Comparison of ENCODE assay signal across 9 cellular contexts in genomic region chr2:201795608-201796477, GRCh38. TPM values are rescaled to one million over a fixed set of nuclear protein-coding genes. Genes with fewer than 3 reads are reported as not detected.
DNase-seq lines count a peak whose midpoint lies in the region; ATAC-seq, FAIRE-seq and TF ChIP-seq lines count a peak whose summit lies in the region.
"Had no signal": no experiment of that assay in that cellular context is flagged by ENCODE, and none has a peak within 500 bp of the region (broad histone marks: within the 10 kb centered on the region; RNA-seq: fewer than 3 reads in every experiment).

No MANE protein-coding gene starts in this region.

- H3K4me3 ChIP-seq in bronchial epithelial cell (ENCODE audit: low read depth, low read length) (no peak overlapping the region), left lung (no peak overlapping the region)

- CTCF ChIA-PET in activated CD4-positive, alpha-beta memory T cell treated with anti-CD3 and anti-CD28 coated beads for 36 hours (lab: Charles Lee), result interaction anchor here (0.6 kb wide), 1 partner anchor 63 kb away, joined by 4 read pairs; no protein-coding TSS in a partner anchor
- CTCF ChIA-PET in activated CD4-positive, alpha-beta memory T cell treated with anti-CD3 and anti-CD28 coated beads, Interleukin-2, amount 10 ng/mL, durations not matched to agents 7 days and 5 days (lab: Charles Lee), result no interaction called here

- ATAC-seq in left lung, result peak; percentile 79

- no peaks in the 10 kb centered on the region for H3K36me3 Mint-ChIP-seq in activated CD4-positive, alpha-beta memory T cell treated with anti-CD3 and anti-CD28 coated beads for 36 hours
- H3K36me3 Mint-ChIP-seq in activated CD4-positive, alpha-beta memory T cell treated with anti-CD3 and anti-CD28 coated beads, Interleukin-2, amount 10 ng/mL, durations not matched to agents 7 days and 5 days (ENCODE audit: low read depth), result no peaks in the 10 kb centered on the region
- no peaks in the 10 kb centered on the region for H3K36me3 Mint-ChIP-seq in activated T-cell treated with anti-CD3 and anti-CD28 coated beads, Interleukin-2, amount 50 U/mL, for 24 hours (ENCODE audit: low read depth)
- H3K36me3 Mint-ChIP-seq: activated naive CD8-positive, alpha-beta T cell had no signal

- no peak overlapping the region for H3K27ac ChIP-seq in left lung

- no peaks in the 10 kb centered on the region for H3K27me3 ChIP-seq in bronchial epithelial cell (ENCODE audit: control insufficient read depth, insufficient read depth, low read length)
- H3K27me3 ChIP-seq in left lung, result no peaks in the 10 kb centered on the region

- H3K4me1 ChIP-seq in left lung, result peaks cover 0 to 3% of the 10 kb centered on the region in 2 donors

- H3K4me1 Mint-ChIP-seq in activated CD4-positive, alpha-beta memory T cell treated with anti-CD3 and anti-CD28 coated beads for 36 hours (ENCODE audit: low read depth), result no peaks in the 10 kb centered on the region
- H3K4me1 Mint-ChIP-seq in activated CD4-positive, alpha-beta memory T cell treated with anti-CD3 and anti-CD28 coated beads, Interleukin-2, amount 10 ng/mL, durations not matched to agents 7 days and 5 days, result no peaks in the 10 kb centered on the region
- no peaks in the 10 kb centered on the region for H3K4me1 Mint-ChIP-seq in activated T-cell treated with anti-CD3 and anti-CD28 coated beads, Interleukin-2, amount 50 U/mL, for 24 hours (ENCODE audit: low read depth)

- FAIRE-seq in bronchial epithelial cell (lab: Jason Lieb, UNC), result peak; percentile 94

- intact Hi-C loops in activated CD4-positive, alpha-beta memory T cell treated with anti-CD3 and anti-CD28 coated beads for 36 hours (cut with micrococcal nuclease), result loop anchor here (1.0 kb wide), 1 partner anchor 382 kb away; no protein-coding TSS in a partner anchor
- intact Hi-C loops in left lung (cut with DNase I), result loop anchor here in 1 of 2 donors (10.0 kb wide), 1 partner anchor 379 kb away; no protein-coding TSS in a partner anchor

- peak; percentile 11 for DNase-seq in activated CD4-positive, alpha-beta memory T cell treated with anti-CD3 and anti-CD28 coated beads for 36 hours
- DNase-seq in activated CD4-positive, alpha-beta memory T cell treated with anti-CD3 and anti-CD28 coated beads, Interleukin-2, amount 10 ng/mL, durations not matched to agents 7 days and 5 days, result no peak
- DNase-seq in NCI-H2227 (lab: John Stamatoyannopoulos, UW; ENCODE audit: unreplicated experiment) (peak; percentile 50), bronchial epithelial cell (ENCODE audit: low read depth) (peak; percentile 42), left lung (no peak), NCI-H1048 (lab: John Stamatoyannopoulos, UW) (no peak)
- no peak for DNase-seq in activated T-cell treated with anti-CD3 and anti-CD28 coated beads, Interleukin-2, amount 50 U/mL, for 24 hours
- DNase-seq in activated effector memory CD4-positive, alpha-beta T cell treated with Interleukin-2 at 50 U/mL for 16 hours, result no peak

- no peak overlapping the region for H3K4me3 Mint-ChIP-seq in activated CD4-positive, alpha-beta memory T cell treated with anti-CD3 and anti-CD28 coated beads for 36 hours
- H3K4me3 Mint-ChIP-seq in activated CD4-positive, alpha-beta memory T cell treated with anti-CD3 and anti-CD28 coated beads, Interleukin-2, amount 10 ng/mL, durations not matched to agents 7 days and 5 days, result no peak overlapping the region
- H3K4me3 Mint-ChIP-seq in activated T-cell treated with anti-CD3 and anti-CD28 coated beads, Interleukin-2, amount 50 U/mL, for 24 hours, result no peak overlapping the region
- H3K4me3 Mint-ChIP-seq: activated naive CD8-positive, alpha-beta T cell had no signal

- POLR2A ChIA-PET in activated CD4-positive, alpha-beta memory T cell treated with anti-CD3 and anti-CD28 coated beads for 36 hours (lab: Charles Lee), result no interaction called here
- POLR2A ChIA-PET in activated CD4-positive, alpha-beta memory T cell treated with anti-CD3 and anti-CD28 coated beads, Interleukin-2, amount 10 ng/mL, durations not matched to agents 7 days and 5 days (lab: Charles Lee), result no interaction called here

- H3K27me3 Mint-ChIP-seq in activated CD4-positive, alpha-beta memory T cell treated with anti-CD3 and anti-CD28 coated beads for 36 hours, result peaks cover 5% of the 10 kb centered on the region
- peaks cover 12% of the 10 kb centered on the region for H3K27me3 Mint-ChIP-seq in activated CD4-positive, alpha-beta memory T cell treated with anti-CD3 and anti-CD28 coated beads, Interleukin-2, amount 10 ng/mL, durations not matched to agents 7 days and 5 days
- peaks cover 13% of the 10 kb centered on the region for H3K27me3 Mint-ChIP-seq in activated T-cell treated with anti-CD3 and anti-CD28 coated beads, Interleukin-2, amount 50 U/mL, for 24 hours

- H3K9me3 ChIP-seq in left lung, result no peaks in the 10 kb centered on the region

- no peak overlapping the region for H3K27ac Mint-ChIP-seq in activated CD4-positive, alpha-beta memory T cell treated with anti-CD3 and anti-CD28 coated beads for 36 hours
- H3K27ac Mint-ChIP-seq in activated CD4-positive, alpha-beta memory T cell treated with anti-CD3 and anti-CD28 coated beads, Interleukin-2, amount 10 ng/mL, durations not matched to agents 7 days and 5 days, result no peak overlapping the region
- H3K27ac Mint-ChIP-seq in activated T-cell treated with anti-CD3 and anti-CD28 coated beads, Interleukin-2, amount 50 U/mL, for 24 hours, result no peak overlapping the region
- H3K27ac Mint-ChIP-seq: activated naive CD8-positive, alpha-beta T cell had no signal

- H3K9me3 Mint-ChIP-seq in activated CD4-positive, alpha-beta memory T cell treated with anti-CD3 and anti-CD28 coated beads for 36 hours, result no peaks in the 10 kb centered on the region
- H3K9me3 Mint-ChIP-seq in activated CD4-positive, alpha-beta memory T cell treated with anti-CD3 and anti-CD28 coated beads, Interleukin-2, amount 10 ng/mL, durations not matched to agents 7 days and 5 days, result no peaks in the 10 kb centered on the region
- no peaks in the 10 kb centered on the region for H3K9me3 Mint-ChIP-seq in activated T-cell treated with anti-CD3 and anti-CD28 coated beads, Interleukin-2, amount 50 U/mL, for 24 hours

- H3K36me3 ChIP-seq in bronchial epithelial cell (ENCODE audit: control insufficient read depth, insufficient read depth, low read length), result no peaks in the 10 kb centered on the region
- H3K36me3 ChIP-seq in left lung, result no peaks in the 10 kb centered on the region

- TF ChIP-seq CTCF in bronchial epithelial cell (IDR thresholded peaks at IDR 0.05; ENCODE audit: insufficient read depth, low read length, severe bottlenecking) (peak; percentile 81), left lung (IDR thresholded peaks at IDR 0.05) (peak; percentile 28 to 54)

RNA-seq across cellular contexts. Expression of gene CDK15, which starts 10.5 kb away (rescaled TPM):
- not detected for total RNA-seq in activated CD4-positive, alpha-beta memory T cell treated with anti-CD3 and anti-CD28 coated beads for 36 hours
- not detected for total RNA-seq in activated CD4-positive, alpha-beta memory T cell treated with anti-CD3 and anti-CD28 coated beads, Interleukin-2, amount 10 ng/mL, durations not matched to agents 7 days and 5 days
- total RNA-seq in bronchial epithelial cell, result 0.26 TPM in 1 of 2 replicates, not detected in the other
- total RNA-seq in left lung, result under 1 TPM; 0.73 to 0.84 TPM

RNA-seq across cellular contexts. Expression of gene ALS2, which starts 15.1 kb away (rescaled TPM):
- total RNA-seq in activated CD4-positive, alpha-beta memory T cell treated with anti-CD3 and anti-CD28 coated beads for 36 hours, result 10 to 100 TPM; 11.0 to 12.6 TPM
- total RNA-seq in activated CD4-positive, alpha-beta memory T cell treated with anti-CD3 and anti-CD28 coated beads, Interleukin-2, amount 10 ng/mL, durations not matched to agents 7 days and 5 days, result 10 to 100 TPM; 13.3 to 13.5 TPM
- total RNA-seq in bronchial epithelial cell, result 21.1 and 30.2 TPM in 2 replicates
- 10 to 100 TPM; 22.9 to 26.6 TPM for total RNA-seq in left lung

Comparison
In these comparisons a context has a peak if more than half of its experiments do, and no peak if none do; other contexts are left out.
1. DNase-seq: peak in activated CD4-positive, alpha-beta memory T cell treated with anti-CD3 and anti-CD28 coated beads for 36 hours (single experiment), NCI-H2227 (single experiment) and bronchial epithelial cell (single experiment); none in activated CD4-positive, alpha-beta memory T cell treated with anti-CD3 and anti-CD28 coated beads, Interleukin-2, amount 10 ng/mL, durations not matched to agents 7 days and 5 days (single experiment), left lung (0 of 2), activated T-cell treated with anti-CD3 and anti-CD28 coated beads, Interleukin-2, amount 50 U/mL, for 24 hours (single experiment), NCI-H1048 (single experiment) and activated effector memory CD4-positive, alpha-beta T cell treated with Interleukin-2 at 50 U/mL for 16 hours (single experiment).